Comparison of ENCODE assay signal across 15 cellular contexts in the genomic region with DNA sequence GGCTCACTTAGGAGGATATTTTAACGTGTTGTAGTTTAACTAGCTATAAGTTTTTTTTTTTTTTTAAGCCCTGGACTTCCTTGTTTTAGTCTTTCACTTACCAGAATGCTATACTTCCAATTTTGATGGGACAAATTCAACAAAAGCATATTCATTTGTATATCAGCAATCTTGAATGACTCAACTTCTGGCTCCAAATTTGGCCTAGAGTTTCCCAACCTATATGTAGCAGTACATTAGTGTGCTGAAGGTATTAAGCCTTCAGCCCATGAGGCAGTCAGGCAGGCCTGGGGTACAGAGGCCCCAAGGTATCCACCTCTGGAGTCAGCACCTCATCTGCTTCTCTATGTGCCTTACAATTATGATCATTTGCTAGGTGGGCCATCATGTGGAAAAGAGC. TPM values are rescaled to one million over a fixed set of nuclear protein-coding genes. Genes with fewer than 3 reads are reported as not detected.
DNase-seq lines count a peak whose midpoint lies in the region; ATAC-seq and TF ChIP-seq lines count a peak whose summit lies in the region.
"Had no signal": no experiment of that assay in that cellular context is flagged by ENCODE, and none has a peak within 500 bp of the region (broad histone marks: within the 10 kb centered on the region; RNA-seq: fewer than 3 reads in every experiment).

No MANE protein-coding gene starts in this region.

- H3K4me3 Mint-ChIP-seq in activated naive CD4-positive, alpha-beta T cell treated with anti-CD3 and anti-CD28 coated beads for 36 hours: no peak overlapping the region
- H3K4me3 Mint-ChIP-seq in activated naive CD4-positive, alpha-beta T cell treated with anti-CD3 and anti-CD28 coated beads, Interleukin-2, amount 10 ng/mL, durations not matched to agents 7 days and 5 days: no peak overlapping the region
- no peak overlapping the region for H3K4me3 Mint-ChIP-seq in type B pancreatic cell
- H3K4me3 Mint-ChIP-seq: H9 had no signal

- no peaks in the 10 kb centered on the region for H3K9me3 Mint-ChIP-seq in activated naive CD4-positive, alpha-beta T cell treated with anti-CD3 and anti-CD28 coated beads for 36 hours
- H3K9me3 Mint-ChIP-seq in activated naive CD4-positive, alpha-beta T cell treated with anti-CD3 and anti-CD28 coated beads, Interleukin-2, amount 10 ng/mL, durations not matched to agents 7 days and 5 days: no peaks in the 10 kb centered on the region
- no peaks in the 10 kb centered on the region for H3K9me3 Mint-ChIP-seq in type B pancreatic cell
- H3K9me3 Mint-ChIP-seq: H9 had no signal

- no peak for DNase-seq in activated naive CD4-positive, alpha-beta T cell treated with anti-CD3 and anti-CD28 coated beads for 36 hours
- DNase-seq in activated naive CD4-positive, alpha-beta T cell treated with anti-CD3 and anti-CD28 coated beads, Interleukin-2, amount 10 ng/mL, durations not matched to agents 7 days and 5 days: no peak
- DNase-seq in amniotic epithelial cell (ENCODE audit: low read depth) (peak; percentile 55), iris pigment epithelial cell (ENCODE audit: low read depth) (peak; percentile 56), type B pancreatic cell (ENCODE audit: extremely low spot score, unreplicated experiment) (no peak), DMS53 (lab: John Stamatoyannopoulos, UW) (no peak)
- DNase-seq in stimulated activated CD8-positive, alpha-beta memory T cell treated with anti-CD3 and anti-CD28 coated beads, Interleukin-4, amount 100 ng/mL, for 48 hours: no peak
- DNase-seq: amygdala; cortex of kidney; H9; NCI-H1417; NCI-H226; SJCRH30; stimulated activated CD4-positive, alpha-beta T cell treated with anti-CD3 and anti-CD28 coated beads, Interleukin-4, amount 100 ng/mL, for 24 hours had no signal

- CTCF ChIA-PET in activated naive CD4-positive, alpha-beta T cell treated with anti-CD3 and anti-CD28 coated beads for 36 hours (lab: Charles Lee): no interaction called here
- CTCF ChIA-PET in activated naive CD4-positive, alpha-beta T cell treated with anti-CD3 and anti-CD28 coated beads, Interleukin-2, amount 10 ng/mL, durations not matched to agents 7 days and 5 days (lab: Charles Lee): no interaction called here

- no peaks in the 10 kb centered on the region for H3K27me3 Mint-ChIP-seq in activated naive CD4-positive, alpha-beta T cell treated with anti-CD3 and anti-CD28 coated beads for 36 hours (ENCODE audit: low read depth)
- no peaks in the 10 kb centered on the region for H3K27me3 Mint-ChIP-seq in activated naive CD4-positive, alpha-beta T cell treated with anti-CD3 and anti-CD28 coated beads, Interleukin-2, amount 10 ng/mL, durations not matched to agents 7 days and 5 days
- no peaks in the 10 kb centered on the region for H3K27me3 Mint-ChIP-seq in type B pancreatic cell

- peaks cover 45% of the 10 kb centered on the region for H3K36me3 Mint-ChIP-seq in activated naive CD4-positive, alpha-beta T cell treated with anti-CD3 and anti-CD28 coated beads for 36 hours (ENCODE audit: low read depth)
- H3K36me3 Mint-ChIP-seq in activated naive CD4-positive, alpha-beta T cell treated with anti-CD3 and anti-CD28 coated beads, Interleukin-2, amount 10 ng/mL, durations not matched to agents 7 days and 5 days: peaks cover 57% of the 10 kb centered on the region
- peaks cover 35% of the 10 kb centered on the region for H3K36me3 Mint-ChIP-seq in type B pancreatic cell

- intact Hi-C loops in activated naive CD4-positive, alpha-beta T cell treated with anti-CD3 and anti-CD28 coated beads for 36 hours (cut with micrococcal nuclease): loop anchor here (10.0 kb wide), 2 partner anchors 625 to 685 kb away; a partner anchor contains a TSS

- no peak for ATAC-seq in GM18502 (IDR thresholded peaks at IDR 0.05; ENCODE audit: poor library complexity, unreplicated experiment)

- peaks cover 55% of the 10 kb centered on the region for H3K4me1 Mint-ChIP-seq in activated naive CD4-positive, alpha-beta T cell treated with anti-CD3 and anti-CD28 coated beads for 36 hours (ENCODE audit: low read depth)
- peaks cover 38% of the 10 kb centered on the region for H3K4me1 Mint-ChIP-seq in activated naive CD4-positive, alpha-beta T cell treated with anti-CD3 and anti-CD28 coated beads, Interleukin-2, amount 10 ng/mL, durations not matched to agents 7 days and 5 days
- H3K4me1 Mint-ChIP-seq in type B pancreatic cell (ENCODE audit: unreplicated experiment): peaks cover 16% of the 10 kb centered on the region

- no peak for TF ChIP-seq CTCF in type B pancreatic cell (conservative IDR thresholded peaks at IDR 0.05)

- peak overlapping the region; percentile 63 for H3K27ac Mint-ChIP-seq in activated naive CD4-positive, alpha-beta T cell treated with anti-CD3 and anti-CD28 coated beads for 36 hours
- H3K27ac Mint-ChIP-seq in activated naive CD4-positive, alpha-beta T cell treated with anti-CD3 and anti-CD28 coated beads, Interleukin-2, amount 10 ng/mL, durations not matched to agents 7 days and 5 days: no peak overlapping the region
- H3K27ac Mint-ChIP-seq in type B pancreatic cell: peak overlapping the region; percentile 52
- H3K27ac Mint-ChIP-seq: H9 had no signal

RNA-seq across cellular contexts. Expression of a gene that starts 5.9 kb away (rescaled TPM):
- total RNA-seq in activated naive CD4-positive, alpha-beta T cell treated with anti-CD3 and anti-CD28 coated beads for 36 hours: 10 to 100 TPM; 49.9 to 57.7 TPM
- total RNA-seq in type B pancreatic cell (ENCODE audit: low replicate concordance): 78.3 and 88.6 TPM in 2 replicates

RNA-seq across cellular contexts. Expression of a gene that starts 6.0 kb away (rescaled TPM):
- 100 to 1,000 TPM; 195 to 197 TPM for total RNA-seq in activated naive CD4-positive, alpha-beta T cell treated with anti-CD3 and anti-CD28 coated beads for 36 hours
- 114 and 118 TPM in 2 replicates for total RNA-seq in type B pancreatic cell (ENCODE audit: low replicate concordance)

RNA-seq across cellular contexts. Expression of a gene that starts 25.8 kb away (rescaled TPM):
- total RNA-seq in activated naive CD4-positive, alpha-beta T cell treated with anti-CD3 and anti-CD28 coated beads for 36 hours: 10 to 100 TPM; 24.5 to 25.4 TPM
- 66.1 and 72.7 TPM in 2 replicates for total RNA-seq in type B pancreatic cell (ENCODE audit: low replicate concordance)

RNA-seq across cellular contexts. Expression of a gene that starts 26.1 kb away (rescaled TPM):
- 100 to 1,000 TPM; 118 to 123 TPM for total RNA-seq in activated naive CD4-positive, alpha-beta T cell treated with anti-CD3 and anti-CD28 coated beads for 36 hours
- 102 and 119 TPM in 2 replicates for total RNA-seq in type B pancreatic cell (ENCODE audit: low replicate concordance)

Comparison
In these comparisons a context has a peak if more than half of its experiments do, and no peak if none do; other contexts are left out.
1. DNase-seq: peak in amniotic epithelial cell (single experiment) and iris pigment epithelial cell (single experiment); none in activated naive CD4-positive, alpha-beta T cell treated with anti-CD3 and anti-CD28 coated beads for 36 hours (single experiment), activated naive CD4-positive, alpha-beta T cell treated with anti-CD3 and anti-CD28 coated beads, Interleukin-2, amount 10 ng/mL, durations not matched to agents 7 days and 5 days (single experiment), type B pancreatic cell (single experiment), DMS53 (single experiment) and stimulated activated CD8-positive, alpha-beta memory T cell treated with anti-CD3 and anti-CD28 coated beads, Interleukin-4, amount 100 ng/mL, for 48 hours (single experiment).